6 cellular contexts compared by ENCODE assay signal in the genomic region with DNA sequence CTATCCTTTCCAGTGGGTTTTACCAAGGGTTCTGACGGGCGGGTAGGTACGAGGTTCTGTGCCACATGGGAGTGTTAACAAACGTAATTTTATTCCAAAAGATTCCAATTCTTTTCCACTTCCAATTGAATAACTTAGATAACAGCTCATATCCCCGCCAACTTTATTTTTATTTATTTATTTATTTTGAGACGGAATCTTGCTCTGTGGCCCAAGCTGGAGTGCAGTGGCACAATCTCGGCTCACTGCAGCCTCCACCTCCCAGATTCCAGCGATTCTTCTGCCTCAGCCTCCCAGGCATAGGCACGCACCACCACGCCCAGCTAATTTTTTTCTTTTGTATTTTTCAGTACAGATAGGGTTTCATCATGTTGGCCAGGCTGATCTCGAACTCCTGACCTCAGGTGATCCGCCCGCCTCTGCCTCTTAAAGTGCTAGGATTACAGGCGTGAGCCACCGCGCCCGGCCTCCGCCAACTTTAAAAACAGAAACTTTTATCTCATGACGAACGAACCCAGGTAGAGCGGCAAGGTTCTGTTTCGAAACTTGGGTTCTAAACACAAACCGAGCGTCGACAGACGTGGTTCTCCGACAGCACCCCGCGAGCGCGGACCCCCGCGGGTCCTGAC. TPM values are rescaled to one million over a fixed set of nuclear protein-coding genes. Genes with fewer than 3 reads are reported as not detected.
DNase-seq lines count a peak whose midpoint lies in the region; FAIRE-seq and TF ChIP-seq lines count a peak whose summit lies in the region.

No MANE protein-coding gene starts in this region.

- in situ Hi-C loops in transverse colon (cut with MboI; ENCODE audit: low pct_ligation_motif_present in 1 of 4, low pct_unique_long_range_greater_than_20kb in 1 of 4, low sequenced_read_pairs in 3 of 4), result no loop called here

- peaks cover 13% of the 10 kb centered on the region for H3K79me2 ChIP-seq in keratinocyte (ENCODE audit: control insufficient read depth, insufficient read depth, low read length)

- no peak for TF ChIP-seq EP300 in transverse colon (IDR thresholded peaks at IDR 0.05; ENCODE audit: low read depth)

- H3K36me3 ChIP-seq in HUES64 (ENCODE audit: insufficient read depth, low read length) (peaks cover 55% of the 10 kb centered on the region), keratinocyte (ENCODE audit: control insufficient read depth in 2 of 2, extremely low read depth in 1 of 2, insufficient read depth in 2 of 2, low read length in 2 of 2) (peaks cover 21 to 26% of the 10 kb centered on the region in 2 experiments), transverse colon (peaks cover 0 to 37% (median 12%) of the 10 kb centered on the region in 4 donors)

- no peaks in the 10 kb centered on the region for H3K9me1 ChIP-seq in keratinocyte (ENCODE audit: control insufficient read depth, extremely low read depth, insufficient read depth, low read length)

- dilution Hi-C loops in keratinocyte (cut with MboI; ENCODE audit: extremely low pct_ligation_motif_present, low sequenced_read_pairs), result no loop called here

- DNase-seq in activated CD8-positive, alpha-beta memory T cell treated with anti-CD3 and anti-CD28 coated beads for 24 hours, result peak; percentile 76
- DNase-seq in keratinocyte (ENCODE audit: low read depth, low spot score), result no peak
- peak; percentile 68 for DNase-seq in transverse colon
- DNase-seq in GM12891 (ENCODE audit: insufficient read length, low spot score), result no peak
- DNase-seq in NCI-H2107 treated with DMSO at 0.1 percent for 48 hours (lab: John Stamatoyannopoulos, UW; ENCODE audit: unreplicated experiment), result no peak

- H3K4me1 ChIP-seq in HUES64 (ENCODE audit: insufficient read depth, low read length) (peaks cover 7% of the 10 kb centered on the region; the same call in 1 of the 2 replicates), keratinocyte (ENCODE audit: control insufficient read depth, extremely low read depth, insufficient read depth, low read length) (peaks cover 17% of the 10 kb centered on the region), transverse colon (peaks cover 10 to 20% (median 17%) of the 10 kb centered on the region in 4 donors)

- 7% methylated on average over 32 of the region's 33 CpGs for WGBS in HUES64
- WGBS in transverse colon (ENCODE audit: low coverage in 1 of 2), 2 donors, result 0 to 3% methylated on average over 1 to 33 of the region's 33 CpGs

- peaks cover 14% of the 10 kb centered on the region for H4K20me1 ChIP-seq in keratinocyte (ENCODE audit: control insufficient read depth, extremely low read depth, insufficient read depth, low read length)

- H3K4me2 ChIP-seq in keratinocyte (ENCODE audit: control insufficient read depth, extremely low read depth, insufficient read depth, low read depth, low read length), result peak overlapping the region; percentile 74

- H3K27ac ChIP-seq in HUES64 (ENCODE audit: low read depth, low read length), result peak overlapping the region; percentile 97
- peak overlapping the region; percentile 73 for H3K27ac ChIP-seq in keratinocyte (ENCODE audit: control insufficient read depth, insufficient read depth, low read length)
- peak overlapping the region; percentile 92 to 97 (median 92) for H3K27ac ChIP-seq in transverse colon

- no peak for TF ChIP-seq POLR2A in transverse colon (IDR thresholded peaks at IDR 0.05)
- no peak for TF ChIP-seq POLR2A in GM12891 (IDR thresholded peaks at IDR 0.05; ENCODE audit: low read depth, low read length)

- H3K4me3 ChIP-seq in HUES64 (ENCODE audit: low read length), result peak overlapping the region; percentile 96
- peak overlapping the region; percentile 54 to 68 (median 64) for H3K4me3 ChIP-seq in keratinocyte (ENCODE audit: control insufficient read depth in 2 of 3, extremely low read depth in 1 of 3, insufficient read depth in 2 of 3, low read depth in 1 of 3, low read length in 3 of 3)
- peak overlapping the region; percentile 18 to 85 (median 67) for H3K4me3 ChIP-seq in transverse colon

- TF ChIP-seq CTCF in keratinocyte (optimal IDR thresholded peaks at IDR 0.05 in 1 of 3, IDR thresholded peaks at IDR 0.05 in 1 of 3, conservative IDR thresholded peaks at IDR 0.05 in 1 of 3; ENCODE audit: extremely low read depth in 1 of 3, insufficient read depth in 2 of 3, low read length in 3 of 3), result no peak
- TF ChIP-seq CTCF in transverse colon (IDR thresholded peaks at IDR 0.05), result no peak

- no peak overlapping the region for H2AFZ ChIP-seq in keratinocyte (ENCODE audit: control insufficient read depth, low read length)

- no peaks in the 10 kb centered on the region for H3K27me3 ChIP-seq in HUES64 (ENCODE audit: insufficient read depth, low read length)
- no peaks in the 10 kb centered on the region for H3K27me3 ChIP-seq in keratinocyte (ENCODE audit: control insufficient read depth, extremely low read depth, insufficient read depth, low read length)
- no peaks in the 10 kb centered on the region for H3K27me3 ChIP-seq in transverse colon

- intact Hi-C loops in transverse colon (cut with DNase I; ENCODE audit: low total_unique reads), result no loop called here

- H3K9ac ChIP-seq in HUES64 (ENCODE audit: low read depth, low read length) (peak overlapping the region; percentile 98), keratinocyte (ENCODE audit: control insufficient read depth, extremely low read depth, insufficient read depth, low read length) (peak overlapping the region; percentile 80)

- H3K9me3 ChIP-seq in HUES64 (ENCODE audit: insufficient read depth, low read depth, low read length), result no peaks in the 10 kb centered on the region
- no peaks in the 10 kb centered on the region for H3K9me3 ChIP-seq in keratinocyte (ENCODE audit: control insufficient read depth, low read depth, low read length)
- no peaks in the 10 kb centered on the region for H3K9me3 ChIP-seq in transverse colon

- FAIRE-seq in keratinocyte (lab: Jason Lieb, UNC), result no peak
- FAIRE-seq in GM12891 (lab: Jason Lieb, UNC), result no peak

RNA-seq across cellular contexts. Expression of a gene that starts 0.6 kb away (rescaled TPM):
- polyA plus RNA-seq in HUES64 (2013, experiment 1 of 2), result 68.0 TPM
- 71.2 TPM for polyA plus RNA-seq in HUES64 (2013, experiment 2 of 2)
- polyA plus RNA-seq in keratinocyte, result 19.7 to 32.0 TPM (median 24.2 TPM) in 3 replicates
- polyA plus RNA-seq in keratinocyte (2011; ENCODE audit: low read depth), result 27.0 TPM
- 14.3 and 36.6 TPM in 2 replicates for polyA plus RNA-seq in keratinocyte (2011; cell fraction: cytosol; rRNA removed)
- 20.6 and 22.0 TPM in 2 replicates for polyA plus RNA-seq in keratinocyte (2011; cell fraction: nucleus; rRNA removed)
- polyA plus RNA-seq in keratinocyte (2012; ENCODE audit: low replicate concordance), result 33.3 and 36.9 TPM in 2 replicates
- 7.7 to 10.4 TPM (median 9.4 TPM) in 3 replicates for polyA minus RNA-seq in keratinocyte
- polyA minus RNA-seq in keratinocyte (2011; cell fraction: cytosol; rRNA and poly(A)+ RNA removed), result 36.6 TPM
- 10.8 and 10.9 TPM in 2 replicates for polyA minus RNA-seq in keratinocyte (2011; cell fraction: nucleus; rRNA and poly(A)+ RNA removed)
- 100 to 1,000 TPM in 2 of 4 donors, 10 to 100 TPM in 2; 24.5 to 218 (median 100) TPM for total RNA-seq in transverse colon
- polyA plus RNA-seq in GM12891 (2012; ENCODE audit: low read depth, missing spikeins), result 29.5 TPM

RNA-seq across cellular contexts. Expression of a gene that starts 14.5 kb away (rescaled TPM):
- polyA plus RNA-seq in HUES64 (2013, experiment 1 of 2), result 0.30 TPM
- polyA plus RNA-seq in HUES64 (2013, experiment 2 of 2), result 0.38 TPM
- 0.31 to 1.1 TPM (median 0.41 TPM) in 3 replicates for polyA plus RNA-seq in keratinocyte
- polyA plus RNA-seq in keratinocyte (2011; ENCODE audit: low read depth), result 0.99 TPM
- polyA plus RNA-seq in keratinocyte (2011; cell fraction: cytosol; rRNA removed), result 0.08 and 0.13 TPM in 2 replicates
- 1.2 and 2.1 TPM in 2 replicates for polyA plus RNA-seq in keratinocyte (2011; cell fraction: nucleus; rRNA removed)
- polyA plus RNA-seq in keratinocyte (2012; ENCODE audit: low replicate concordance), result 0.22 and 4.8 TPM in 2 replicates
- 0.10 to 0.16 TPM in 2 of 3 replicates, not detected in the other for polyA minus RNA-seq in keratinocyte
- polyA minus RNA-seq in keratinocyte (2011; cell fraction: cytosol; rRNA and poly(A)+ RNA removed), result not detected
- polyA minus RNA-seq in keratinocyte (2011; cell fraction: nucleus; rRNA and poly(A)+ RNA removed), result 0.74 TPM in 1 of 2 replicates, not detected in the other
- total RNA-seq in transverse colon, result 1 to 10 TPM in 1 of 4 donors, under 1 TPM in 2, not detected in 1; 0.55 to 3.0 (median 0.64) TPM
- 0.15 TPM for polyA plus RNA-seq in GM12891 (2012; ENCODE audit: low read depth, missing spikeins)

RNA-seq across cellular contexts. Expression of a gene that starts 17.2 kb away (rescaled TPM):
- polyA plus RNA-seq in HUES64 (2013, experiment 1 of 2), result 225 TPM
- 242 TPM for polyA plus RNA-seq in HUES64 (2013, experiment 2 of 2)
- polyA plus RNA-seq in keratinocyte, result 79.2 to 226 TPM (median 89.4 TPM) in 3 replicates
- polyA plus RNA-seq in keratinocyte (2011; ENCODE audit: low read depth), result 103 TPM
- 120 and 165 TPM in 2 replicates for polyA plus RNA-seq in keratinocyte (2011; cell fraction: cytosol; rRNA removed)
- 157 and 175 TPM in 2 replicates for polyA plus RNA-seq in keratinocyte (2011; cell fraction: nucleus; rRNA removed)
- polyA plus RNA-seq in keratinocyte (2012; ENCODE audit: low replicate concordance), result 143 and 168 TPM in 2 replicates
- 86.9 to 133 TPM (median 89.3 TPM) in 3 replicates for polyA minus RNA-seq in keratinocyte
- 122 TPM for polyA minus RNA-seq in keratinocyte (2011; cell fraction: cytosol; rRNA and poly(A)+ RNA removed)
- 45.5 and 56.1 TPM in 2 replicates for polyA minus RNA-seq in keratinocyte (2011; cell fraction: nucleus; rRNA and poly(A)+ RNA removed)
- total RNA-seq in transverse colon, result 100 to 1,000 TPM; 110 to 153 (median 126) TPM
- 157 TPM for polyA plus RNA-seq in GM12891 (2012; ENCODE audit: low read depth, missing spikeins)

RNA-seq across cellular contexts. Expression of a gene that starts 27.4 kb away (rescaled TPM):
- polyA plus RNA-seq in HUES64 (2013, experiment 1 of 2), result 17.1 TPM
- 17.0 TPM for polyA plus RNA-seq in HUES64 (2013, experiment 2 of 2)
- 10.5 to 24.7 TPM (median 11.1 TPM) in 3 replicates for polyA plus RNA-seq in keratinocyte
- 16.2 TPM for polyA plus RNA-seq in keratinocyte (2011; ENCODE audit: low read depth)
- polyA plus RNA-seq in keratinocyte (2011; cell fraction: cytosol; rRNA removed), result 4.1 and 10.4 TPM in 2 replicates
- 36.5 and 49.1 TPM in 2 replicates for polyA plus RNA-seq in keratinocyte (2011; cell fraction: nucleus; rRNA removed)
- 12.1 and 15.4 TPM in 2 replicates for polyA plus RNA-seq in keratinocyte (2012; ENCODE audit: low replicate concordance)
- 9.2 to 18.5 TPM (median 12.6 TPM) in 3 replicates for polyA minus RNA-seq in keratinocyte
- polyA minus RNA-seq in keratinocyte (2011; cell fraction: cytosol; rRNA and poly(A)+ RNA removed), result 29.2 TPM
- polyA minus RNA-seq in keratinocyte (2011; cell fraction: nucleus; rRNA and poly(A)+ RNA removed), result 23.0 and 30.4 TPM in 2 replicates
- total RNA-seq in transverse colon, result 100 to 1,000 TPM in 1 of 4 donors, 10 to 100 TPM in 3; 36.5 to 124 (median 53.6) TPM
- polyA plus RNA-seq in GM12891 (2012; ENCODE audit: low read depth, missing spikeins), result 13.1 TPM

RNA-seq across cellular contexts. Expression of a gene that starts 36.1 kb away (rescaled TPM):
- 33.7 TPM for polyA plus RNA-seq in HUES64 (2013, experiment 1 of 2)
- 31.4 TPM for polyA plus RNA-seq in HUES64 (2013, experiment 2 of 2)
- 10.3 to 18.0 TPM (median 10.4 TPM) in 3 replicates for polyA plus RNA-seq in keratinocyte
- polyA plus RNA-seq in keratinocyte (2011; ENCODE audit: low read depth), result 1.6 TPM
- polyA plus RNA-seq in keratinocyte (2011; cell fraction: cytosol; rRNA removed), result 6.1 and 12.6 TPM in 2 replicates
- 20.4 and 24.2 TPM in 2 replicates for polyA plus RNA-seq in keratinocyte (2011; cell fraction: nucleus; rRNA removed)
- polyA plus RNA-seq in keratinocyte (2012; ENCODE audit: low replicate concordance), result 6.5 and 17.3 TPM in 2 replicates
- polyA minus RNA-seq in keratinocyte, result 6.3 to 10.6 TPM (median 9.1 TPM) in 3 replicates
- polyA minus RNA-seq in keratinocyte (2011; cell fraction: cytosol; rRNA and poly(A)+ RNA removed), result 21.7 TPM
- 9.2 and 10.9 TPM in 2 replicates for polyA minus RNA-seq in keratinocyte (2011; cell fraction: nucleus; rRNA and poly(A)+ RNA removed)
- total RNA-seq in transverse colon, result 10 to 100 TPM; 18.0 to 49.0 (median 29.5) TPM
- 11.0 TPM for polyA plus RNA-seq in GM12891 (2012; ENCODE audit: low read depth, missing spikeins)

Comparison
In these comparisons a context has a peak if more than half of its experiments do, and no peak if none do; other contexts are left out.
1. DNase-seq: peak in activated CD8-positive, alpha-beta memory T cell treated with anti-CD3 and anti-CD28 coated beads for 24 hours (single experiment) and transverse colon (single experiment); none in keratinocyte (single experiment), GM12891 (single experiment) and NCI-H2107 treated with DMSO at 0.1 percent for 48 hours (single experiment).
2. Peak in every context shown above with its lines, with median percentiles within 50 percentile points of each other: H3K27ac ChIP-seq and H3K4me3 ChIP-seq.